ENCODE assay signal across 1 cellular context in the genomic region with DNA sequence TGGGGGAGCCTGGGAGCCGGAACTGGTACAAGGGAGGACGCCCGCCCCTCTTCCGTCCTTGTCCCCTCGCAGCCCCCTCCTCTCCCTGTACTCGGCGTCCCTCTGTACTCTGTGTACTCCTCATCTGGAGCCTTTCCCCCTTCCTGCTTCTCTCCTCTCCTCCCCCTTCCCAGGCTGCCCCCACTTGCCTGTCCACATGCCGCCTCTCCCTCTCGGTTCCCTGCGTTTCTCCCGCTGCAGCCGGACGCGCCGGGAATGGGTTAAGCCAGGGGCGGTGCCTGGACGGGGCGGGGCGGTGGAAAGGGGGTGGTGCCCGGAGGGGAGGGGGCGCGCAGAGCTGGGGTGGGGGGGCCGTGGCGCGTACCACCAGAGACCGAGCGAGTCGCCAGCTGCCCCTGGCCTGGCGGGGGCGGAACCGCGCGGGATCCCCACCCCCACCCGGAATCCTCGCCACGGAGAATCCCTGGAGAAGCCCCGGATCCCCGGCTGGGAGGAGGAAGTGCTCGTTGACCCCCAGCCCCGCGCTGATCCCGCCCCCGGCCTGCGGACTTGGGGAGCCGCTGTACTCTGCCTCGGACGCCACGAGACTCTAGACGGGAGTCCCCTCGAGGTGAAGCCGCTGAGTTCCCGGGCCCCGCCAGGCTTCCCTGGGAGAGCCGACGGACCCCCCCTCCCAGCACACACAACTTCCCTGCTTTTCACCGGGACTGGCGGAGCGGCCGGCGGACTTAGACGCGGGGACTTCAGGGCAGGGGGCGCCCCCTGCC.
TF ChIP-seq lines count a peak whose summit lies in the region.

No MANE protein-coding gene starts in this region.

TF ChIP-seq in HepG2, 621 proteins besides CTCF, POLR2A, EP300 and RAD21 (continued from another document and continues in another):
- TF ChIP-seq, protein P1, sequence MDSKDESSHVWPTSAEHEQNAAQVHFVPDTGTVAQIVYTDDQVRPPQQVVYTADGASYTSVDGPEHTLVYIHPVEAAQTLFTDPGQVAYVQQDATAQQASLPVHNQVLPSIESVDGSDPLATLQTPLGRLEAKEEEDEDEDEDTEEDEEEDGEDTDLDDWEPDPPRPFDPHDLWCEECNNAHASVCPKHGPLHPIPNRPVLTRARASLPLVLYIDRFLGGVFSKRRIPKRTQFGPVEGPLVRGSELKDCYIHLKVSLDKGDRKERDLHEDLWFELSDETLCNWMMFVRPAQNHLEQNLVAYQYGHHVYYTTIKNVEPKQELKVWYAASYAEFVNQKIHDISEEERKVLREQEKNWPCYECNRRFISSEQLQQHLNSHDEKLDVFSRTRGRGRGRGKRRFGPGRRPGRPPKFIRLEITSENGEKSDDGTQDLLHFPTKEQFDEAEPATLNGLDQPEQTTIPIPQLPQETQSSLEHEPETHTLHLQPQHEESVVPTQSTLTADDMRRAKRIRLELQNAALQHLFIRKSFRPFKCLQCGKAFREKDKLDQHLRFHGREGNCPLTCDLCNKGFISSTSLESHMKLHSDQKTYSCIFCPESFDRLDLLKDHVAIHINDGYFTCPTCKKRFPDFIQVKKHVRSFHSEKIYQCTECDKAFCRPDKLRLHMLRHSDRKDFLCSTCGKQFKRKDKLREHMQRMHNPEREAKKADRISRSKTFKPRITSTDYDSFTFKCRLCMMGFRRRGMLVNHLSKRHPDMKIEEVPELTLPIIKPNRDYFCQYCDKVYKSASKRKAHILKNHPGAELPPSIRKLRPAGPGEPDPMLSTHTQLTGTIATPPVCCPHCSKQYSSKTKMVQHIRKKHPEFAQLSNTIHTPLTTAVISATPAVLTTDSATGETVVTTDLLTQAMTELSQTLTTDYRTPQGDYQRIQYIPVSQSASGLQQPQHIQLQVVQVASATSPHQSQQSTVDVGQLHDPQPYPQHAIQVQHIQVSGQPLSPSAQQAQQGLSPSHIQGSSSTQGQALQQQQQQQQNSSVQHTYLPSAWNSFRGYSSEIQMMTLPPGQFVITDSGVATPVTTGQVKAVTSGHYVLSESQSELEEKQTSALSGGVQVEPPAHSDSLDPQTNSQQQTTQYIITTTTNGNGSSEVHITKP (CRISPR knock-in tag; IDR thresholded peaks at IDR 0.05; ENCODE audit: low read depth): peak; percentile 89; the same call in 1 of the 2 replicates
- TF ChIP-seq GATAD1 (CRISPR knock-in tag; IDR thresholded peaks at IDR 0.05) (0 out of 2 replicates have a peak, but pooled peaks have one; percentile 17), REXO4 (CRISPR knock-in tag; IDR thresholded peaks at IDR 0.05; ENCODE audit: borderline replicate concordance) (no peak), ZNF674 (CRISPR knock-in tag; IDR thresholded peaks at IDR 0.05; ENCODE audit: low read depth) (no peak), FOXO1 (CRISPR knock-in tag; IDR thresholded peaks at IDR 0.05) (peak; percentile 41; the same call in 1 of the 2 replicates), PHF20 (CRISPR knock-in tag; IDR thresholded peaks at IDR 0.05) (no peak), MED8 (CRISPR knock-in tag; IDR thresholded peaks at IDR 0.05; ENCODE audit: insufficient replicate concordance) (peak; percentile 6)
- TF ChIP-seq, protein P2, sequence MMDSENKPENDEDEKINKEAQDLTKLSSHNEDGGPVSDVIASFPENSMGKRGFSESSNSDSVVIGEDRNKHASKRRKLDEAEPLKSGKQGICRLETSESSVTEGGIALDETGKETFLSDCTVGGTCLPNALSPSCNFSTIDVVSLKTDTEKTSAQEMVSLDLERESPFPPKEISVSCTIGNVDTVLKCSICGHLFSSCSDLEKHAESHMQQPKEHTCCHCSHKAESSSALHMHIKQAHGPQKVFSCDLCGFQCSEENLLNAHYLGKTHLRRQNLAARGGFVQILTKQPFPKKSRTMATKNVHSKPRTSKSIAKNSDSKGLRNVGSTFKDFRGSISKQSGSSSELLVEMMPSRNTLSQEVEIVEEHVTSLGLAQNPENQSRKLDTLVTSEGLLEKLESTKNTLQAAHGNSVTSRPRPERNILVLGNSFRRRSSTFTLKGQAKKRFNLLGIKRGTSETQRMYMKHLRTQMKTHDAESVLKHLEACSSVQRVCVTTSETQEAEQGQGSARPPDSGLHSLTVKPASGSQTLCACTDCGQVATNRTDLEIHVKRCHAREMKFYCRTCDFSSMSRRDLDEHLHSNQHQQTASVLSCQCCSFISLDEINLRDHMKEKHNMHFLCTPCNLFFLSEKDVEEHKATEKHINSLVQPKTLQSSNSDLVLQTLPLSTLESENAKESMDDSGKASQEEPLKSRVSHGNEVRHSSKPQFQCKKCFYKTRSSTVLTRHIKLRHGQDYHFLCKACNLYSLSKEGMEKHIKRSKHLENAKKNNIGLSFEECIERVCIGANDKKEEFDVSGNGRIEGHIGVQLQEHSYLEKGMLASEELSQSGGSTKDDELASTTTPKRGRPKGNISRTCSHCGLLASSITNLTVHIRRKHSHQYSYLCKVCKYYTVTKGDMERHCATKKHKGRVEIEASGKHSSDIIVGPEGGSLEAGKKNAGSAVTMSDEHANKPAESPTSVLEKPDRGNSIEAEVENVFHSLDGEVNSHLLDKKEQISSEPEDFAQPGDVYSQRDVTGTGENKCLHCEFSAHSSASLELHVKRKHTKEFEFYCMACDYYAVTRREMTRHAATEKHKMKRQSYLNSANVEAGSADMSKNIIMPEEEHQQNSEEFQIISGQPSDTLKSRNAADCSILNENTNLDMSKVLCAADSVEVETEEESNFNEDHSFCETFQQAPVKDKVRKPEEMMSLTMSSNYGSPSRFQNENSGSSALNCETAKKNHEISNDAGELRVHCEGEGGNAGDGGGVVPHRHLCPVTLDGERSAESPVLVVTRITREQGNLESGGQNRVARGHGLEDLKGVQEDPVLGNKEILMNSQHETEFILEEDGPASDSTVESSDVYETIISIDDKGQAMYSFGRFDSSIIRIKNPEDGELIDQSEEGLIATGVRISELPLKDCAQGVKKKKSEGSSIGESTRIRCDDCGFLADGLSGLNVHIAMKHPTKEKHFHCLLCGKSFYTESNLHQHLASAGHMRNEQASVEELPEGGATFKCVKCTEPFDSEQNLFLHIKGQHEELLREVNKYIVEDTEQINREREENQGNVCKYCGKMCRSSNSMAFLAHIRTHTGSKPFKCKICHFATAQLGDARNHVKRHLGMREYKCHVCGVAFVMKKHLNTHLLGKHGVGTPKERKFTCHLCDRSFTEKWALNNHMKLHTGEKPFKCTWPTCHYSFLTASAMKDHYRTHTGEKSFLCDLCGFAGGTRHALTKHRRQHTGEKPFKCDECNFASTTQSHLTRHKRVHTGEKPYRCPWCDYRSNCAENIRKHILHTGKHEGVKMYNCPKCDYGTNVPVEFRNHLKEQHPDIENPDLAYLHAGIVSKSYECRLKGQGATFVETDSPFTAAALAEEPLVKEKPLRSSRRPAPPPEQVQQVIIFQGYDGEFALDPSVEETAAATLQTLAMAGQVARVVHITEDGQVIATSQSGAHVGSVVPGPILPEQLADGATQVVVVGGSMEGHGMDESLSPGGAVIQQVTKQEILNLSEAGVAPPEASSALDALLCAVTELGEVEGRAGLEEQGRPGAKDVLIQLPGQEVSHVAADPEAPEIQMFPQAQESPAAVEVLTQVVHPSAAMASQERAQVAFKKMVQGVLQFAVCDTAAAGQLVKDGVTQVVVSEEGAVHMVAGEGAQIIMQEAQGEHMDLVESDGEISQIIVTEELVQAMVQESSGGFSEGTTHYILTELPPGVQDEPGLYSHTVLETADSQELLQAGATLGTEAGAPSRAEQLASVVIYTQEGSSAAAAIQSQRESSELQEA (CRISPR knock-in tag; IDR thresholded peaks at IDR 0.05; ENCODE audit: not compliant biosample characterization): no peak
- TF ChIP-seq, protein P3, sequence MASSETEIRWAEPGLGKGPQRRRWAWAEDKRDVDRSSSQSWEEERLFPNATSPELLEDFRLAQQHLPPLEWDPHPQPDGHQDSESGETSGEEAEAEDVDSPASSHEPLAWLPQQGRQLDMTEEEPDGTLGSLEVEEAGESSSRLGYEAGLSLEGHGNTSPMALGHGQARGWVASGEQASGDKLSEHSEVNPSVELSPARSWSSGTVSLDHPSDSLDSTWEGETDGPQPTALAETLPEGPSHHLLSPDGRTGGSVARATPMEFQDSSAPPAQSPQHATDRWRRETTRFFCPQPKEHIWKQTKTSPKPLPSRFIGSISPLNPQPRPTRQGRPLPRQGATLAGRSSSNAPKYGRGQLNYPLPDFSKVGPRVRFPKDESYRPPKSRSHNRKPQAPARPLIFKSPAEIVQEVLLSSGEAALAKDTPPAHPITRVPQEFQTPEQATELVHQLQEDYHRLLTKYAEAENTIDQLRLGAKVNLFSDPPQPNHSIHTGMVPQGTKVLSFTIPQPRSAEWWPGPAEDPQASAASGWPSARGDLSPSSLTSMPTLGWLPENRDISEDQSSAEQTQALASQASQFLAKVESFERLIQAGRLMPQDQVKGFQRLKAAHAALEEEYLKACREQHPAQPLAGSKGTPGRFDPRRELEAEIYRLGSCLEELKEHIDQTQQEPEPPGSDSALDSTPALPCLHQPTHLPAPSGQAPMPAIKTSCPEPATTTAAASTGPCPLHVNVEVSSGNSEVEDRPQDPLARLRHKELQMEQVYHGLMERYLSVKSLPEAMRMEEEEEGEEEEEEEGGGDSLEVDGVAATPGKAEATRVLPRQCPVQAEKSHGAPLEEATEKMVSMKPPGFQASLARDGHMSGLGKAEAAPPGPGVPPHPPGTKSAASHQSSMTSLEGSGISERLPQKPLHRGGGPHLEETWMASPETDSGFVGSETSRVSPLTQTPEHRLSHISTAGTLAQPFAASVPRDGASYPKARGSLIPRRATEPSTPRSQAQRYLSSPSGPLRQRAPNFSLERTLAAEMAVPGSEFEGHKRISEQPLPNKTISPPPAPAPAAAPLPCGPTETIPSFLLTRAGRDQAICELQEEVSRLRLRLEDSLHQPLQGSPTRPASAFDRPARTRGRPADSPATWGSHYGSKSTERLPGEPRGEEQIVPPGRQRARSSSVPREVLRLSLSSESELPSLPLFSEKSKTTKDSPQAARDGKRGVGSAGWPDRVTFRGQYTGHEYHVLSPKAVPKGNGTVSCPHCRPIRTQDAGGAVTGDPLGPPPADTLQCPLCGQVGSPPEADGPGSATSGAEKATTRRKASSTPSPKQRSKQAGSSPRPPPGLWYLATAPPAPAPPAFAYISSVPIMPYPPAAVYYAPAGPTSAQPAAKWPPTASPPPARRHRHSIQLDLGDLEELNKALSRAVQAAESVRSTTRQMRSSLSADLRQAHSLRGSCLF (CRISPR knock-in tag; IDR thresholded peaks at IDR 0.05; ENCODE audit: borderline replicate concordance): no peak
- TF ChIP-seq, protein P4, sequence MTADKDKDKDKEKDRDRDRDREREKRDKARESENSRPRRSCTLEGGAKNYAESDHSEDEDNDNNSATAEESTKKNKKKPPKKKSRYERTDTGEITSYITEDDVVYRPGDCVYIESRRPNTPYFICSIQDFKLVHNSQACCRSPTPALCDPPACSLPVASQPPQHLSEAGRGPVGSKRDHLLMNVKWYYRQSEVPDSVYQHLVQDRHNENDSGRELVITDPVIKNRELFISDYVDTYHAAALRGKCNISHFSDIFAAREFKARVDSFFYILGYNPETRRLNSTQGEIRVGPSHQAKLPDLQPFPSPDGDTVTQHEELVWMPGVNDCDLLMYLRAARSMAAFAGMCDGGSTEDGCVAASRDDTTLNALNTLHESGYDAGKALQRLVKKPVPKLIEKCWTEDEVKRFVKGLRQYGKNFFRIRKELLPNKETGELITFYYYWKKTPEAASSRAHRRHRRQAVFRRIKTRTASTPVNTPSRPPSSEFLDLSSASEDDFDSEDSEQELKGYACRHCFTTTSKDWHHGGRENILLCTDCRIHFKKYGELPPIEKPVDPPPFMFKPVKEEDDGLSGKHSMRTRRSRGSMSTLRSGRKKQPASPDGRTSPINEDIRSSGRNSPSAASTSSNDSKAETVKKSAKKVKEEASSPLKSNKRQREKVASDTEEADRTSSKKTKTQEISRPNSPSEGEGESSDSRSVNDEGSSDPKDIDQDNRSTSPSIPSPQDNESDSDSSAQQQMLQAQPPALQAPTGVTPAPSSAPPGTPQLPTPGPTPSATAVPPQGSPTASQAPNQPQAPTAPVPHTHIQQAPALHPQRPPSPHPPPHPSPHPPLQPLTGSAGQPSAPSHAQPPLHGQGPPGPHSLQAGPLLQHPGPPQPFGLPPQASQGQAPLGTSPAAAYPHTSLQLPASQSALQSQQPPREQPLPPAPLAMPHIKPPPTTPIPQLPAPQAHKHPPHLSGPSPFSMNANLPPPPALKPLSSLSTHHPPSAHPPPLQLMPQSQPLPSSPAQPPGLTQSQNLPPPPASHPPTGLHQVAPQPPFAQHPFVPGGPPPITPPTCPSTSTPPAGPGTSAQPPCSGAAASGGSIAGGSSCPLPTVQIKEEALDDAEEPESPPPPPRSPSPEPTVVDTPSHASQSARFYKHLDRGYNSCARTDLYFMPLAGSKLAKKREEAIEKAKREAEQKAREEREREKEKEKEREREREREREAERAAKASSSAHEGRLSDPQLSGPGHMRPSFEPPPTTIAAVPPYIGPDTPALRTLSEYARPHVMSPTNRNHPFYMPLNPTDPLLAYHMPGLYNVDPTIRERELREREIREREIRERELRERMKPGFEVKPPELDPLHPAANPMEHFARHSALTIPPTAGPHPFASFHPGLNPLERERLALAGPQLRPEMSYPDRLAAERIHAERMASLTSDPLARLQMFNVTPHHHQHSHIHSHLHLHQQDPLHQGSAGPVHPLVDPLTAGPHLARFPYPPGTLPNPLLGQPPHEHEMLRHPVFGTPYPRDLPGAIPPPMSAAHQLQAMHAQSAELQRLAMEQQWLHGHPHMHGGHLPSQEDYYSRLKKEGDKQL (CRISPR knock-in tag; IDR thresholded peaks at IDR 0.05; ENCODE audit: low read depth): no peak
- TF ChIP-seq, protein P5, sequence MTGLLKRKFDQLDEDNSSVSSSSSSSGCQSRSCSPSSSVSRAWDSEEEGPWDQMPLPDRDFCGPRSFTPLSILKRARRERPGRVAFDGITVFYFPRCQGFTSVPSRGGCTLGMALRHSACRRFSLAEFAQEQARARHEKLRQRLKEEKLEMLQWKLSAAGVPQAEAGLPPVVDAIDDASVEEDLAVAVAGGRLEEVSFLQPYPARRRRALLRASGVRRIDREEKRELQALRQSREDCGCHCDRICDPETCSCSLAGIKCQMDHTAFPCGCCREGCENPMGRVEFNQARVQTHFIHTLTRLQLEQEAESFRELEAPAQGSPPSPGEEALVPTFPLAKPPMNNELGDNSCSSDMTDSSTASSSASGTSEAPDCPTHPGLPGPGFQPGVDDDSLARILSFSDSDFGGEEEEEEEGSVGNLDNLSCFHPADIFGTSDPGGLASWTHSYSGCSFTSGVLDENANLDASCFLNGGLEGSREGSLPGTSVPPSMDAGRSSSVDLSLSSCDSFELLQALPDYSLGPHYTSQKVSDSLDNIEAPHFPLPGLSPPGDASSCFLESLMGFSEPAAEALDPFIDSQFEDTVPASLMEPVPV (CRISPR knock-in tag; IDR thresholded peaks at IDR 0.05): no peak
